Comparison of ENCODE assay signal across 25 cellular contexts in genomic region chr7:32525839-32526238, GRCh38.
"Had no signal": no experiment of that assay in that cellular context is flagged by ENCODE, and none has a peak within 500 bp of the region (broad histone marks: within the 10 kb centered on the region; RNA-seq: fewer than 3 reads in every experiment).

No MANE protein-coding gene starts in this region.

- FAIRE-seq: K562 had no signal

- ATAC-seq: activated CD4-positive, CD25-positive, alpha-beta regulatory T cell treated with anti-CD3 and anti-CD28 coated beads, Interleukin-2, amount 50 U/mL, for 24 hours; activated CD8-positive, alpha-beta T cell treated with anti-CD3 and anti-CD28 coated beads for 36 hours; activated naive CD4-positive, alpha-beta T cell treated with anti-CD3 and anti-CD28 coated beads, Interleukin-2, amount 50 U/mL, for 72 hours; K562 had no signal

- DNase-seq: activated CD4-positive, alpha-beta T cell treated with anti-CD3 and anti-CD28 coated beads for 4 hours; activated CD8-positive, alpha-beta memory T cell treated with anti-CD3 and anti-CD28 coated beads, Interleukin-2, amount 50 U/mL, for 4 hours; activated CD8-positive, alpha-beta T cell treated with anti-CD3 and anti-CD28 coated beads for 36 hours; activated effector memory CD4-positive, alpha-beta T cell treated with Interleukin-2 at 50 U/mL for 16 hours; activated naive CD4-positive, alpha-beta T cell; brain microvascular endothelial cell; Kasumi-1; NCI-H1105 treated with DMSO at 0.1 percent for 48 hours; NCI-H146; NCI-H1930; NCI-H2107; NCI-H510A treated with DMSO at 0.1 percent for 48 hours; NCI-H69; NK-92 treated with Interleukin-12 subunit alpha and Interleukin-12 subunit beta, amount 100 ng/mL, for 24 hours; Peyer's patch; Right ventricle myocardium superior; SJCRH30; SK-N-SH; T-helper 1 cell; WERI-Rb-1 had no signal

- H3K4me3 ChIP-seq: K562, Peyer's patch, SJCRH30 had no signal

- H3K27me3 Mint-ChIP-seq: activated CD8-positive, alpha-beta T cell treated with anti-CD3 and anti-CD28 coated beads for 36 hours had no signal

- H3K36me3 ChIP-seq: brain microvascular endothelial cell, Peyer's patch, WERI-Rb-1 had no signal

- H3K27ac Mint-ChIP-seq: activated CD8-positive, alpha-beta T cell treated with anti-CD3 and anti-CD28 coated beads for 36 hours; activated naive CD4-positive, alpha-beta T cell treated with anti-CD3 and anti-CD28 coated beads, Interleukin-2, amount 50 U/mL, for 72 hours; activated T-helper 1 cell treated with anti-CD3 and anti-CD28 coated beads, Interleukin-12 subunit alpha, Interleukin-12 subunit beta, Interleukin-2, Interleukin-4 antibody, amounts not matched to agents 30 ng/mL and 10 ng/mL and 1 ng/mL, durations not matched to agents 14 hours and 24 hours and 36 hours had no signal

- H3K4me1 ChIP-seq: Peyer's patch, SJCRH30 had no signal

- H3K27me3 ChIP-seq: brain microvascular endothelial cell, Peyer's patch, SJCRH30 had no signal

- H3K9me3 ChIP-seq: Peyer's patch, SK-N-SH had no signal

- H3K27ac ChIP-seq: brain microvascular endothelial cell, Peyer's patch, RWPE1, SJCRH30, WERI-Rb-1 had no signal

- H3K9ac ChIP-seq: SK-N-SH had no signal

- H3K4me3 Mint-ChIP-seq: activated CD8-positive, alpha-beta T cell treated with anti-CD3 and anti-CD28 coated beads for 36 hours; activated T-helper 1 cell treated with anti-CD3 and anti-CD28 coated beads, Interleukin-12 subunit alpha, Interleukin-12 subunit beta, Interleukin-2, Interleukin-4 antibody, amounts not matched to agents 30 ng/mL and 10 ng/mL and 1 ng/mL, durations not matched to agents 14 hours and 24 hours and 36 hours had no signal
